Comparison of ENCODE assay signal across 8 cellular contexts in genomic region chr1:245156736-245157505, GRCh38. TPM values are rescaled to one million over a fixed set of nuclear protein-coding genes. Genes with fewer than 3 reads are reported as not detected.
DNase-seq lines count a peak whose midpoint lies in the region; ATAC-seq and TF ChIP-seq lines count a peak whose summit lies in the region.

No MANE protein-coding gene starts in this region.

- TF ChIP-seq CTCF in GM06990 (IDR thresholded peaks at IDR 0.05; ENCODE audit: insufficient read depth, low read length, poor library complexity, severe bottlenecking) = no peak
- no peak for TF ChIP-seq CTCF in colonic mucosa (IDR thresholded peaks at IDR 0.05)
- TF ChIP-seq CTCF in omental fat pad (IDR thresholded peaks at IDR 0.05) = no peak

- H3K9me3 ChIP-seq in colonic mucosa (no peaks in the 10 kb centered on the region), mucosa of stomach (ENCODE audit: control insufficient read depth, low read length) (no peaks in the 10 kb centered on the region)

- H2AFZ ChIP-seq in ACC112 (ENCODE audit: low read length, unreplicated experiment) = peak overlapping the region; percentile 82

- no peaks in the 10 kb centered on the region for H3K79me2 ChIP-seq in ACC112 (ENCODE audit: control insufficient read depth, insufficient read depth, low read length, unreplicated experiment)

- ATAC-seq in GM19452 (IDR thresholded peaks at IDR 0.05; ENCODE audit: unreplicated experiment) = no peak
- ATAC-seq in sciatic nerve = no peak
- ATAC-seq in omental fat pad (ENCODE audit: low FRiP score) = no peak

- H3K4me1 ChIP-seq in ACC112 (ENCODE audit: control insufficient read depth, insufficient read depth, low read length, unreplicated experiment) = no peaks in the 10 kb centered on the region
- peaks cover 22% of the 10 kb centered on the region for H3K4me1 ChIP-seq in colonic mucosa
- peaks cover 18% of the 10 kb centered on the region for H3K4me1 ChIP-seq in mucosa of stomach (ENCODE audit: control insufficient read depth, insufficient read depth, low read length)

- peak overlapping the region in 1 of 2 donors; percentile 6 for H3K9ac ChIP-seq in colonic mucosa (ENCODE audit: low read depth in 2 of 2, low read length in 2 of 2)
- peak overlapping the region; percentile 57 for H3K9ac ChIP-seq in mucosa of stomach (ENCODE audit: low read length)

- DNase-seq in GM06990 (ENCODE audit: extremely low read depth, insufficient read length) (no peak), NCI-H748 treated with DMSO at 0.1 percent for 48 hours (lab: John Stamatoyannopoulos, UW) (peak; percentile 59), colonic mucosa (peak; percentile 22), sciatic nerve (ENCODE audit: low spot score) (no peak), omental fat pad (ENCODE audit: low spot score) (no peak)

- intact Hi-C loops in colonic mucosa (cut with DNase I) (loop anchor here (5.0 to 10.0 kb wide), 4 partner anchors 120 to 1338 kb away; no protein-coding TSS in a partner anchor), sciatic nerve (cut with DNase I) (loop anchor here (10.0 kb wide), 1 partner anchor 848 kb away; no protein-coding TSS in a partner anchor)

- H3K27ac ChIP-seq in ACC112 (ENCODE audit: low read depth, low read length) (no peak overlapping the region), colonic mucosa (no peak overlapping the region)

- H3K36me3 ChIP-seq in ACC112 (ENCODE audit: insufficient read depth, low read length) = no peaks in the 10 kb centered on the region
- no peaks in the 10 kb centered on the region for H3K36me3 ChIP-seq in GM06990 (ENCODE audit: control insufficient read depth, insufficient read depth, low read length)
- H3K36me3 ChIP-seq in colonic mucosa = no peaks in the 10 kb centered on the region
- no peaks in the 10 kb centered on the region for H3K36me3 ChIP-seq in mucosa of stomach (ENCODE audit: control insufficient read depth, insufficient read depth, low read length)

- H3K4me3 ChIP-seq in ACC112 (ENCODE audit: low read depth, low read length) (peak overlapping the region; percentile 80), GM06990 (replicated peaks; ENCODE audit: low read depth, low read length) (peak overlapping the region; percentile 56), colonic mucosa (peak overlapping the region; percentile 41), mucosa of stomach (ENCODE audit: low read length) (peak overlapping the region; percentile 57)

- peaks cover 62% of the 10 kb centered on the region for H3K27me3 ChIP-seq in ACC112 (ENCODE audit: insufficient read depth, low read length)
- H3K27me3 ChIP-seq in GM06990 (replicated peaks; ENCODE audit: control insufficient read depth, insufficient read depth, low read length) = peaks cover 2% of the 10 kb centered on the region; the same call in 1 of the 2 replicates
- H3K27me3 ChIP-seq in colonic mucosa = peaks cover 54% of the 10 kb centered on the region
- H3K27me3 ChIP-seq in mucosa of stomach (ENCODE audit: control insufficient read depth, insufficient read depth, low read length) = peaks cover 19% of the 10 kb centered on the region

RNA-seq across cellular contexts. Expression of gene KIF26B, which starts 2.1 kb away (rescaled TPM):
- under 1 TPM; 0.30 to 0.35 TPM for total RNA-seq in colonic mucosa
- 0.45 TPM for total RNA-seq in sciatic nerve
- under 1 TPM; 0.13 to 0.96 (median 0.39) TPM for total RNA-seq in omental fat pad

Comparison
In these comparisons a context has a peak if more than half of its experiments do, and no peak if none do; other contexts are left out.
1. DNase-seq: peak in NCI-H748 treated with DMSO at 0.1 percent for 48 hours (single experiment) and colonic mucosa (single experiment); none in GM06990 (single experiment), sciatic nerve (single experiment) and omental fat pad (single experiment).
2. Peak in every context shown above with its lines, with median percentiles within 50 percentile points of each other: H3K4me3 ChIP-seq.